12 cellular contexts compared by ENCODE assay signal in genomic region chr17:3529817-3530741, GRCh38. TPM values are rescaled to one million over a fixed set of nuclear protein-coding genes. Genes with fewer than 3 reads are reported as not detected.
DNase-seq lines count a peak whose midpoint lies in the region; ATAC-seq and TF ChIP-seq lines count a peak whose summit lies in the region.
"Had no signal": no experiment of that assay in that cellular context is flagged by ENCODE, and none has a peak within 500 bp of the region (broad histone marks: within the 10 kb centered on the region; RNA-seq: fewer than 3 reads in every experiment).

No MANE protein-coding gene starts in this region.

- no peak overlapping the region for H3K4me3 Mint-ChIP-seq in activated T-cell treated with anti-CD3 and anti-CD28 coated beads, Interleukin-2, amount 50 U/mL, for 4 hours

- no peak for TF ChIP-seq EP300 in esophagus muscularis mucosa (IDR thresholded peaks at IDR 0.05)

- H3K27me3 ChIP-seq in HUES6 (ENCODE audit: control insufficient read depth, insufficient read depth, low read length) (no peaks in the 10 kb centered on the region), esophagus muscularis mucosa (peaks cover 0 to 67% (median 0%) of the 10 kb centered on the region in 4 donors), lower lobe of right lung (ENCODE audit: low read depth) (peaks cover 5% of the 10 kb centered on the region)

- no peaks in the 10 kb centered on the region for H3K36me3 Mint-ChIP-seq in activated T-cell treated with anti-CD3 and anti-CD28 coated beads, Interleukin-2, amount 50 U/mL, for 4 hours (ENCODE audit: insufficient read depth)

- no peak for TF ChIP-seq POLR2A in esophagus muscularis mucosa (IDR thresholded peaks at IDR 0.05; ENCODE audit: low read depth)

- H3K4me3 ChIP-seq in HUES6 (ENCODE audit: low read depth, low read length): peak overlapping the region; percentile 33; the same call in 1 of the 2 replicates
- H3K4me3 ChIP-seq in esophagus muscularis mucosa: peak overlapping the region in 1 of 4 donors; percentile 7
- no peak overlapping the region for H3K4me3 ChIP-seq in lower lobe of right lung
- H3K4me3 ChIP-seq: thoracic aorta had no signal

- peak; percentile 74 to 76 for ATAC-seq in lower lobe of right lung
- no peak for ATAC-seq in activated T-cell treated with anti-CD3 and anti-CD28 coated beads, Interleukin-2, amount 50 U/mL, for 4 hours

- TF ChIP-seq CTCF in esophagus muscularis mucosa (IDR thresholded peaks at IDR 0.05): no peak
- TF ChIP-seq CTCF in lower lobe of right lung (IDR thresholded peaks at IDR 0.05): no peak

- 56% methylated on average over 23 of the region's 32 CpGs for WGBS in esophagus muscularis mucosa

- intact Hi-C loops in esophagus muscularis mucosa (cut with DNase I): no loop called here
- intact Hi-C loops in lower lobe of right lung (cut with DNase I): no loop called here

- H3K27ac ChIP-seq in HUES6 (ENCODE audit: low read depth, low read length) (peak overlapping the region; percentile 64; the same call in 1 of the 2 replicates), esophagus muscularis mucosa (replicated peaks in 1 of 4) (peak overlapping the region; percentile 16 to 57 (median 50)), lower lobe of right lung (peak overlapping the region; percentile 65)
- H3K27ac ChIP-seq: thoracic aorta had no signal

- H3K9ac ChIP-seq in HUES6 (ENCODE audit: low read length): peak overlapping the region; percentile 74

- DNase-seq in esophagus muscularis mucosa (ENCODE audit: extremely low spot score) (no peak), lower lobe of right lung (no peak), superior temporal gyrus (ENCODE audit: extremely low spot score) (peak; percentile 78), H4 (ENCODE audit: low spot score) (no peak)
- DNase-seq in activated effector memory CD4-positive, alpha-beta T cell treated with anti-CD3 and anti-CD28 coated beads, Interleukin-2, amount 50 U/mL, for 16 hours: no peak
- no peak for DNase-seq in activated T-cell treated with anti-CD3 and anti-CD28 coated beads, Interleukin-2, amount 50 U/mL, for 4 hours
- DNase-seq in activated CD8-positive, alpha-beta memory T cell treated with anti-CD3 and anti-CD28 coated beads for 24 hours: no peak
- DNase-seq: activated CD4-positive, CD25-positive, alpha-beta regulatory T cell; DMS79 had no signal

- H3K27me3 Mint-ChIP-seq in activated T-cell treated with anti-CD3 and anti-CD28 coated beads, Interleukin-2, amount 50 U/mL, for 4 hours (ENCODE audit: low read depth): peaks cover 1% of the 10 kb centered on the region

- H3K9me3 ChIP-seq in HUES6 (ENCODE audit: control insufficient read depth, insufficient read depth, low read depth, low read length) (no peaks in the 10 kb centered on the region), esophagus muscularis mucosa (no peaks in the 10 kb centered on the region), lower lobe of right lung (no peaks in the 10 kb centered on the region)
- H3K9me3 ChIP-seq: thoracic aorta had no signal

- peaks cover 4% of the 10 kb centered on the region for H3K4me1 Mint-ChIP-seq in activated T-cell treated with anti-CD3 and anti-CD28 coated beads, Interleukin-2, amount 50 U/mL, for 4 hours (ENCODE audit: low read depth)

- peaks cover 27% of the 10 kb centered on the region for H3K4me1 ChIP-seq in HUES6 (ENCODE audit: control insufficient read depth, insufficient read depth, low read length)
- H3K4me1 ChIP-seq in esophagus muscularis mucosa: peaks cover 0 to 5% (median 2%) of the 10 kb centered on the region in 4 donors
- H3K4me1 ChIP-seq in lower lobe of right lung: no peaks in the 10 kb centered on the region

- no peaks in the 10 kb centered on the region for H3K9me3 Mint-ChIP-seq in activated T-cell treated with anti-CD3 and anti-CD28 coated beads, Interleukin-2, amount 50 U/mL, for 4 hours

- H3K36me3 ChIP-seq in HUES6 (ENCODE audit: control insufficient read depth, insufficient read depth, low read length): no peaks in the 10 kb centered on the region
- H3K36me3 ChIP-seq in esophagus muscularis mucosa: no peaks in the 10 kb centered on the region
- no peaks in the 10 kb centered on the region for H3K36me3 ChIP-seq in lower lobe of right lung
- H3K36me3 ChIP-seq: thoracic aorta had no signal

RNA-seq across cellular contexts. Expression of gene TRPV3, which starts 27.5 kb away (rescaled TPM):
- under 1 TPM; 0.26 to 0.83 (median 0.45) TPM for total RNA-seq in esophagus muscularis mucosa
- total RNA-seq in lower lobe of right lung: 0.68 TPM
- under 1 TPM; 0.45 to 0.84 (median 0.73) TPM for total RNA-seq in activated T-cell treated with anti-CD3 and anti-CD28 coated beads, Interleukin-2, amount 50 U/mL, for 4 hours
- total RNA-seq in H4 (2014; rRNA removed; shearing (Covaris generic)): not detected in 2 replicates

RNA-seq across cellular contexts. Expression of gene ASPA, which starts 54.3 kb away (rescaled TPM):
- total RNA-seq in esophagus muscularis mucosa (1 to 10 TPM; 1.7 to 2.9 (median 2.5) TPM), lower lobe of right lung (8.2 TPM)
- not detected for total RNA-seq in activated T-cell treated with anti-CD3 and anti-CD28 coated beads, Interleukin-2, amount 50 U/mL, for 4 hours
- 0.16 and 0.66 TPM in 2 replicates for total RNA-seq in H4 (2014; rRNA removed; shearing (Covaris generic))
- total RNA-seq: OCI-LY7 had no signal

RNA-seq across cellular contexts. Expression of gene SPATA22, which starts 58.5 kb away (rescaled TPM):
- total RNA-seq in esophagus muscularis mucosa: under 1 TPM in 2 of 4 donors, not detected in 2; 0.39 to 0.50 TPM
- 0.53 TPM for total RNA-seq in lower lobe of right lung
- not detected for total RNA-seq in activated T-cell treated with anti-CD3 and anti-CD28 coated beads, Interleukin-2, amount 50 U/mL, for 4 hours
- not detected in 2 replicates for total RNA-seq in H4 (2014; rRNA removed; shearing (Covaris generic))
- total RNA-seq: OCI-LY7, thoracic aorta had no signal

Comparison
In these comparisons a context has a peak if more than half of its experiments do, and no peak if none do; other contexts are left out.
1. ATAC-seq: peak in lower lobe of right lung (2 of 2); none in activated T-cell treated with anti-CD3 and anti-CD28 coated beads, Interleukin-2, amount 50 U/mL, for 4 hours (0 of 2).
2. Peak in every context shown above with its lines, with median percentiles within 50 percentile points of each other: H3K27ac ChIP-seq.